8 cellular contexts compared by ENCODE assay signal in genomic region chr2:64989982-64990614, GRCh38. TPM values are rescaled to one million over a fixed set of nuclear protein-coding genes. Genes with fewer than 3 reads are reported as not detected.
A peak's percentile ranks its signal among the peaks of the same experiment; 100 is the strongest.
DNase-seq lines count a peak whose midpoint lies in the region; ATAC-seq lines count a peak whose summit lies in the region.

No MANE protein-coding gene starts in this region.

- DNase-seq in DMS 273 (lab: John Stamatoyannopoulos, UW; ENCODE audit: unreplicated experiment) (peak; percentile 52), DMS 273 treated with DMSO at 0.1 percent for 48 hours (lab: John Stamatoyannopoulos, UW) (no peak)
- no peak for DNase-seq in activated T-helper 1 cell treated with anti-CD3 and anti-CD28 coated beads, Interleukin-12 subunit alpha, Interleukin-12 subunit beta, Interleukin-2, Interleukin-4 antibody, amounts not matched to agents 30 ng/mL and 10 ng/mL and 1 ng/mL, durations not matched to agents 14 hours and 24 hours and 36 hours (ENCODE audit: low spot score)
- DNase-seq in stimulated activated naive CD8-positive, alpha-beta T cell treated with anti-CD3 and anti-CD28 coated beads, Interleukin-15, Interleukin-2, amounts not matched to agents 100 U/mL and 50 U/mL, for 24 hours, result peak; percentile 28

- no peak overlapping the region for H3K27ac ChIP-seq in iPS-18a (ENCODE audit: low read length)

- peaks cover 9% of the 10 kb centered on the region for H3K27me3 Mint-ChIP-seq in activated T-helper 1 cell treated with anti-CD3 and anti-CD28 coated beads, Interleukin-12 subunit alpha, Interleukin-12 subunit beta, Interleukin-2, Interleukin-4 antibody, amounts not matched to agents 30 ng/mL and 10 ng/mL and 1 ng/mL, durations not matched to agents 14 hours and 24 hours and 36 hours (ENCODE audit: insufficient read depth)

- intact Hi-C loops in activated T-helper 1 cell treated with anti-CD3 and anti-CD28 coated beads, Interleukin-12 subunit alpha, Interleukin-12 subunit beta, Interleukin-2, Interleukin-4 antibody, amounts not matched to agents 30 ng/mL and 10 ng/mL and 1 ng/mL, durations not matched to agents 14 hours and 24 hours and 36 hours (cut with micrococcal nuclease), result loop anchor here (1.0 to 10.0 kb wide), 12 partner anchors 50 to 1401 kb away; partner anchors contain the start of genes MDH1, PELI1, RAB1A and SPRED2

- peak; percentile 0 for ATAC-seq in HG03521 (IDR thresholded peaks at IDR 0.05; ENCODE audit: unreplicated experiment)
- ATAC-seq in stimulated activated naive CD8-positive, alpha-beta T cell treated with anti-CD3 and anti-CD28 coated beads, Interleukin-15, Interleukin-2, amounts not matched to agents 100 U/mL and 50 U/mL, for 24 hours, result no peak
- no peak for ATAC-seq in HG03139 (IDR thresholded peaks at IDR 0.05; ENCODE audit: unreplicated experiment)
- ATAC-seq in HG02678 (IDR thresholded peaks at IDR 0.05; ENCODE audit: unreplicated experiment), result no peak

- no peaks in the 10 kb centered on the region for H3K9me3 ChIP-seq in iPS-18a (ENCODE audit: control insufficient read depth, low read depth, low read length)

- H3K9ac ChIP-seq in iPS-18a (ENCODE audit: low read length), result no peak overlapping the region

- peak overlapping the region; percentile 85 for H3K27ac Mint-ChIP-seq in activated T-helper 1 cell treated with anti-CD3 and anti-CD28 coated beads, Interleukin-12 subunit alpha, Interleukin-12 subunit beta, Interleukin-2, Interleukin-4 antibody, amounts not matched to agents 30 ng/mL and 10 ng/mL and 1 ng/mL, durations not matched to agents 14 hours and 24 hours and 36 hours

- H3K4me3 ChIP-seq in iPS-18a (ENCODE audit: low read length), result peak overlapping the region; percentile 76

- peak overlapping the region; percentile 89 for H3K4me3 Mint-ChIP-seq in activated T-helper 1 cell treated with anti-CD3 and anti-CD28 coated beads, Interleukin-12 subunit alpha, Interleukin-12 subunit beta, Interleukin-2, Interleukin-4 antibody, amounts not matched to agents 30 ng/mL and 10 ng/mL and 1 ng/mL, durations not matched to agents 14 hours and 24 hours and 36 hours

- no peaks in the 10 kb centered on the region for H3K9me3 Mint-ChIP-seq in activated T-helper 1 cell treated with anti-CD3 and anti-CD28 coated beads, Interleukin-12 subunit alpha, Interleukin-12 subunit beta, Interleukin-2, Interleukin-4 antibody, amounts not matched to agents 30 ng/mL and 10 ng/mL and 1 ng/mL, durations not matched to agents 14 hours and 24 hours and 36 hours

- H3K36me3 Mint-ChIP-seq in activated T-helper 1 cell treated with anti-CD3 and anti-CD28 coated beads, Interleukin-12 subunit alpha, Interleukin-12 subunit beta, Interleukin-2, Interleukin-4 antibody, amounts not matched to agents 30 ng/mL and 10 ng/mL and 1 ng/mL, durations not matched to agents 14 hours and 24 hours and 36 hours (ENCODE audit: low read depth), result peaks cover 24% of the 10 kb centered on the region

- H3K4me1 Mint-ChIP-seq in activated T-helper 1 cell treated with anti-CD3 and anti-CD28 coated beads, Interleukin-12 subunit alpha, Interleukin-12 subunit beta, Interleukin-2, Interleukin-4 antibody, amounts not matched to agents 30 ng/mL and 10 ng/mL and 1 ng/mL, durations not matched to agents 14 hours and 24 hours and 36 hours (ENCODE audit: low read depth), result peaks cover 77% of the 10 kb centered on the region

- no peaks in the 10 kb centered on the region for H3K36me3 ChIP-seq in iPS-18a (ENCODE audit: control insufficient read depth, low read depth, low read length)

- H3K4me1 ChIP-seq in iPS-18a (ENCODE audit: control insufficient read depth, low read depth, low read length), result peaks cover 3% of the 10 kb centered on the region

- peaks cover 67% of the 10 kb centered on the region for H3K27me3 ChIP-seq in iPS-18a (ENCODE audit: control insufficient read depth, insufficient read depth, low read length)

RNA-seq across cellular contexts. Expression of gene SLC1A4, which starts 0.9 kb away (rescaled TPM):
- total RNA-seq in activated T-helper 1 cell treated with anti-CD3 and anti-CD28 coated beads, Interleukin-12 subunit alpha, Interleukin-12 subunit beta, Interleukin-2, Interleukin-4 antibody, amounts not matched to agents 30 ng/mL and 10 ng/mL and 1 ng/mL, durations not matched to agents 14 hours and 24 hours and 36 hours, result 14.4 and 15.1 TPM in 2 replicates

Comparison
In these comparisons a context has a peak if more than half of its experiments do, and no peak if none do; other contexts are left out.
1. DNase-seq: peak in DMS 273 (single experiment) and stimulated activated naive CD8-positive, alpha-beta T cell treated with anti-CD3 and anti-CD28 coated beads, Interleukin-15, Interleukin-2, amounts not matched to agents 100 U/mL and 50 U/mL, for 24 hours (single experiment); none in DMS 273 treated with DMSO at 0.1 percent for 48 hours (single experiment) and activated T-helper 1 cell treated with anti-CD3 and anti-CD28 coated beads, Interleukin-12 subunit alpha, Interleukin-12 subunit beta, Interleukin-2, Interleukin-4 antibody, amounts not matched to agents 30 ng/mL and 10 ng/mL and 1 ng/mL, durations not matched to agents 14 hours and 24 hours and 36 hours (single experiment).